ENCODE assay signal across 11 cellular contexts in genomic region chr6:70210462-70210861, GRCh38.
DNase-seq lines count a peak whose midpoint lies in the region; ATAC-seq and TF ChIP-seq lines count a peak whose summit lies in the region.
"Had no signal": no experiment of that assay in that cellular context is flagged by ENCODE, and none has a peak within 500 bp of the region (broad histone marks: within the 10 kb centered on the region; RNA-seq: fewer than 3 reads in every experiment).

No MANE protein-coding gene starts in this region.

- H3K4me3 Mint-ChIP-seq in brain: no peak overlapping the region
- H3K4me3 Mint-ChIP-seq in neural crest cell: no peak overlapping the region
- H3K4me3 Mint-ChIP-seq in stimulated activated effector memory CD8-positive, alpha-beta T cell treated with anti-CD3 and anti-CD28 coated beads, Interleukin-12 subunit alpha, Interleukin-12 subunit beta, amount 100 ng/mL, for 72 hours: no peak overlapping the region

- H3K4me3 ChIP-seq in GM12864 (ENCODE audit: low read depth, low read length) (no peak overlapping the region), KMS-11 (IDR thresholded peaks at IDR 0.05; ENCODE audit: insufficient read depth, low read depth, low read length) (no peak overlapping the region)

- H3K27ac ChIP-seq in KMS-11: no peak overlapping the region

- H3K4me2 ChIP-seq in KMS-11: no peak overlapping the region

- H4K20me1 ChIP-seq in KMS-11 (ENCODE audit: insufficient read depth): no peaks in the 10 kb centered on the region

- no peak for ATAC-seq in stimulated activated effector memory CD8-positive, alpha-beta T cell treated with anti-CD3 and anti-CD28 coated beads, Interleukin-12 subunit alpha, Interleukin-12 subunit beta, amount 100 ng/mL, for 72 hours
- ATAC-seq: esophagus mucosa had no signal

- no peaks in the 10 kb centered on the region for H3K36me3 ChIP-seq in KMS-11 (ENCODE audit: insufficient read depth)

- no peak for DNase-seq in GM12864 (ENCODE audit: low read depth)
- no peak for DNase-seq in neural crest cell (ENCODE audit: low read depth, low spot score)
- no peak for DNase-seq in NCI-H2196 treated with DMSO at 0.1 percent for 48 hours (lab: John Stamatoyannopoulos, UW; ENCODE audit: unreplicated experiment)
- no peak for DNase-seq in stimulated activated effector memory CD8-positive, alpha-beta T cell treated with anti-CD3 and anti-CD28 coated beads, Interleukin-12 subunit alpha, Interleukin-12 subunit beta, amount 100 ng/mL, for 72 hours (ENCODE audit: low spot score in 2 of 2)
- no peak for DNase-seq in NCI-H774 (lab: John Stamatoyannopoulos, UW)
- DNase-seq: NCI-H1092 treated with DMSO at 0.1 percent for 48 hours; stimulated activated CD4-positive, alpha-beta T cell treated with anti-CD3 and anti-CD28 coated beads, Interleukin-2, amount 100 ng/mL, for 24 hours; T-helper 1 cell had no signal

- TF ChIP-seq CTCF in GM12864 (IDR thresholded peaks at IDR 0.05; ENCODE audit: low read depth, low read length, missing control alignments) (peak; percentile 30), KMS-11 (conservative IDR thresholded peaks at IDR 0.05; ENCODE audit: low read depth, low read length) (peak; percentile 32; the same call in 1 of the 2 replicates), brain (conservative IDR thresholded peaks at IDR 0.05) (peak; percentile 20 to 57), neural crest cell (conservative IDR thresholded peaks at IDR 0.05) (peak; percentile 60)

- H3K27me3 ChIP-seq in KMS-11 (ENCODE audit: insufficient read depth, low read depth): no peaks in the 10 kb centered on the region

- no peaks in the 10 kb centered on the region for H3K79me2 ChIP-seq in KMS-11 (ENCODE audit: insufficient read depth, low read depth)

- H3K36me3 Mint-ChIP-seq in brain (no peaks in the 10 kb centered on the region), neural crest cell (ENCODE audit: low read depth) (no peaks in the 10 kb centered on the region)
- H3K36me3 Mint-ChIP-seq in stimulated activated effector memory CD8-positive, alpha-beta T cell treated with anti-CD3 and anti-CD28 coated beads, Interleukin-12 subunit alpha, Interleukin-12 subunit beta, amount 100 ng/mL, for 72 hours: no peaks in the 10 kb centered on the region

- no peaks in the 10 kb centered on the region for H3K4me1 ChIP-seq in KMS-11 (ENCODE audit: low read depth, poor library complexity, severe bottlenecking)

- H3K4me1 Mint-ChIP-seq in brain (no peaks in the 10 kb centered on the region), neural crest cell (peaks cover 4% of the 10 kb centered on the region)
- H3K4me1 Mint-ChIP-seq in stimulated activated effector memory CD8-positive, alpha-beta T cell treated with anti-CD3 and anti-CD28 coated beads, Interleukin-12 subunit alpha, Interleukin-12 subunit beta, amount 100 ng/mL, for 72 hours: no peaks in the 10 kb centered on the region

- H3K9me3 Mint-ChIP-seq in brain (no peaks in the 10 kb centered on the region), neural crest cell (no peaks in the 10 kb centered on the region)
- no peaks in the 10 kb centered on the region for H3K9me3 Mint-ChIP-seq in stimulated activated effector memory CD8-positive, alpha-beta T cell treated with anti-CD3 and anti-CD28 coated beads, Interleukin-12 subunit alpha, Interleukin-12 subunit beta, amount 100 ng/mL, for 72 hours

- no peak overlapping the region for H2AFZ ChIP-seq in KMS-11 (ENCODE audit: low read depth)

- H3K27ac Mint-ChIP-seq in brain: no peak overlapping the region
- no peak overlapping the region for H3K27ac Mint-ChIP-seq in neural crest cell (ENCODE audit: unreplicated experiment)
- no peak overlapping the region for H3K27ac Mint-ChIP-seq in stimulated activated effector memory CD8-positive, alpha-beta T cell treated with anti-CD3 and anti-CD28 coated beads, Interleukin-12 subunit alpha, Interleukin-12 subunit beta, amount 100 ng/mL, for 72 hours

- H3K27me3 Mint-ChIP-seq in brain: peaks cover under 1% of the 10 kb centered on the region
- no peaks in the 10 kb centered on the region for H3K27me3 Mint-ChIP-seq in neural crest cell (ENCODE audit: low read depth)

- no peak overlapping the region for H3K9ac ChIP-seq in KMS-11
